Comparison of ENCODE assay signal across 20 cellular contexts in the genomic region with DNA sequence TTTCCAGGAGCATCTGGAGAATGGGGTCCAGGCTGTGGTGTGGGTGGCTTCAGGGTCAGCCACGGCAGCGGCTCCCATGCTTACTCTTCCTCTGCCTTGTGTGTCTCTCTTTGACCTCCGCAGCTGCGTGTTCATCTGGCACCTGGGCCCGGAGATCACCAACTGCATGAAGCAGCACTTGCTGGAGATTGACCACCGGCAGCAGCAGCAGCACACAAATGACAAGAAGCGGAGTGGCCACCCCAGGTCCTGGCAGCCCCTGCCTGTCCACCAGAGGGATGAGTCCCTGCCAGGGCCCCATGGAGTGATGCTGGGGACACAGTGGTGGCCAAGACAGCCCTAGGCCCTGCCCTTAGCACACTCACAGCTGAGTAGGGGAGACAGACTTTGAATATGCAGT. TPM values are rescaled to one million over a fixed set of nuclear protein-coding genes. Genes with fewer than 3 reads are reported as not detected.
DNase-seq lines count a peak whose midpoint lies in the region; ATAC-seq, FAIRE-seq and TF ChIP-seq lines count a peak whose summit lies in the region.
"Had no signal": no experiment of that assay in that cellular context is flagged by ENCODE, and none has a peak within 500 bp of the region (broad histone marks: within the 10 kb centered on the region; RNA-seq: fewer than 3 reads in every experiment).

No MANE protein-coding gene starts in this region.

- intact Hi-C loops in dendritic cell treated with granulocyte-macrophage colony-stimulating factor and Interleukin-4, amounts not matched to agents 40 ng/mL and 50 ng/mL, for 4 days (cut with micrococcal nuclease): no loop called here
- intact Hi-C loops in pancreas (cut with DNase I): no loop called here

- no peaks in the 10 kb centered on the region for H3K27me3 ChIP-seq in pancreas
- H3K27me3 ChIP-seq: MG63 had no signal

- H3K4me3 ChIP-seq in pancreas: no peak overlapping the region
- H3K4me3 ChIP-seq: MG63 had no signal

- H3K9me3 ChIP-seq in pancreas: no peaks in the 10 kb centered on the region
- H3K9me3 ChIP-seq: MG63 had no signal

- FAIRE-seq in pancreas (lab: Jason Lieb, UNC): no peak

- peak; percentile 31 for ATAC-seq in stimulated activated naive CD8-positive, alpha-beta T cell treated with anti-CD3 and anti-CD28 coated beads, Interleukin-15, amount 100 ng/mL, for 72 hours
- ATAC-seq in stimulated activated naive CD8-positive, alpha-beta T cell treated with anti-CD3 and anti-CD28 coated beads, Interleukin-15, Interleukin-2, amounts not matched to agents 100 U/mL and 50 U/mL, for 24 hours: no peak
- no peak for ATAC-seq in activated CD8-positive, alpha-beta T cell treated with anti-CD3 and anti-CD28 coated beads, Interleukin-2, amount 10 ng/mL, durations not matched to agents 7 days and 5 days
- no peak for ATAC-seq in HG03097 (IDR thresholded peaks at IDR 0.05; ENCODE audit: low FRiP score, unreplicated experiment)
- no peak for ATAC-seq in pancreas

- H3K36me3 Mint-ChIP-seq in activated CD8-positive, alpha-beta T cell treated with anti-CD3 and anti-CD28 coated beads, Interleukin-2, amount 10 ng/mL, durations not matched to agents 7 days and 5 days (ENCODE audit: low read depth): peaks cover 60% of the 10 kb centered on the region
- peaks cover 41% of the 10 kb centered on the region for H3K36me3 Mint-ChIP-seq in dendritic cell treated with granulocyte-macrophage colony-stimulating factor and Interleukin-4, amounts not matched to agents 40 ng/mL and 50 ng/mL, for 4 days (ENCODE audit: low read depth)

- no peaks in the 10 kb centered on the region for H3K27me3 Mint-ChIP-seq in stimulated activated naive CD8-positive, alpha-beta T cell treated with anti-CD3 and anti-CD28 coated beads, Interleukin-15, amount 100 ng/mL, for 72 hours
- no peaks in the 10 kb centered on the region for H3K27me3 Mint-ChIP-seq in activated CD8-positive, alpha-beta T cell treated with anti-CD3 and anti-CD28 coated beads, Interleukin-2, amount 10 ng/mL, durations not matched to agents 7 days and 5 days (ENCODE audit: low read depth)
- H3K27me3 Mint-ChIP-seq in dendritic cell treated with granulocyte-macrophage colony-stimulating factor and Interleukin-4, amounts not matched to agents 40 ng/mL and 50 ng/mL, for 4 days: no peaks in the 10 kb centered on the region
- H3K27me3 Mint-ChIP-seq: CD8-positive, alpha-beta memory T cell had no signal

- POLR2A ChIA-PET in activated CD8-positive, alpha-beta T cell treated with anti-CD3 and anti-CD28 coated beads, Interleukin-2, amount 10 ng/mL, durations not matched to agents 7 days and 5 days (lab: Charles Lee): interaction anchor here (0.6 kb wide), 1 partner anchor 1622 kb away, joined by 3 read pairs; no protein-coding TSS in a partner anchor

- DNase-seq in stimulated activated naive CD8-positive, alpha-beta T cell treated with anti-CD3 and anti-CD28 coated beads, Interleukin-15, amount 100 ng/mL, for 72 hours: no peak
- DNase-seq in stimulated activated naive CD8-positive, alpha-beta T cell treated with anti-CD3 and anti-CD28 coated beads, Interleukin-15, Interleukin-2, amounts not matched to agents 100 U/mL and 50 U/mL, for 24 hours: no peak
- no peak for DNase-seq in activated CD8-positive, alpha-beta T cell treated with anti-CD3 and anti-CD28 coated beads, Interleukin-2, amount 10 ng/mL, durations not matched to agents 7 days and 5 days
- DNase-seq in HT-29 (ENCODE audit: low spot score) (no peak), pancreas (no peak)
- DNase-seq: CD8-positive, alpha-beta memory T cell; GF-D8; GOT3; HFFc6; MG63; NCI-H1092 treated with DMSO at 0.1 percent for 48 hours; NCI-H187 treated with DMSO at 0.1 percent for 48 hours; NCI-H446 treated with DMSO at 0.1 percent for 48 hours; NCI-H82; Right ventricle myocardium superior had no signal

- no peaks in the 10 kb centered on the region for H3K36me3 ChIP-seq in pancreas

- H3K4me3 Mint-ChIP-seq in stimulated activated naive CD8-positive, alpha-beta T cell treated with anti-CD3 and anti-CD28 coated beads, Interleukin-15, amount 100 ng/mL, for 72 hours: peak overlapping the region in 1 of 2 donors; percentile 55
- H3K4me3 Mint-ChIP-seq in activated CD8-positive, alpha-beta T cell treated with anti-CD3 and anti-CD28 coated beads, Interleukin-2, amount 10 ng/mL, durations not matched to agents 7 days and 5 days: no peak overlapping the region
- H3K4me3 Mint-ChIP-seq in dendritic cell treated with granulocyte-macrophage colony-stimulating factor and Interleukin-4, amounts not matched to agents 40 ng/mL and 50 ng/mL, for 4 days: no peak overlapping the region
- H3K4me3 Mint-ChIP-seq: CD8-positive, alpha-beta memory T cell; HFFc6 had no signal

- TF ChIP-seq CTCF in pancreas (IDR thresholded peaks at IDR 0.05): no peak

- H3K4me1 Mint-ChIP-seq in stimulated activated naive CD8-positive, alpha-beta T cell treated with anti-CD3 and anti-CD28 coated beads, Interleukin-15, amount 100 ng/mL, for 72 hours: peaks cover 29% of the 10 kb centered on the region
- peaks cover 17% of the 10 kb centered on the region for H3K4me1 Mint-ChIP-seq in activated CD8-positive, alpha-beta T cell treated with anti-CD3 and anti-CD28 coated beads, Interleukin-2, amount 10 ng/mL, durations not matched to agents 7 days and 5 days (ENCODE audit: low read depth)
- H3K4me1 Mint-ChIP-seq in dendritic cell treated with granulocyte-macrophage colony-stimulating factor and Interleukin-4, amounts not matched to agents 40 ng/mL and 50 ng/mL, for 4 days (ENCODE audit: low read depth): no peaks in the 10 kb centered on the region

- no peaks in the 10 kb centered on the region for H3K4me1 ChIP-seq in pancreas

- peak overlapping the region in 1 of 2 donors; percentile 36 for H3K27ac Mint-ChIP-seq in stimulated activated naive CD8-positive, alpha-beta T cell treated with anti-CD3 and anti-CD28 coated beads, Interleukin-15, amount 100 ng/mL, for 72 hours
- peak overlapping the region; percentile 63 for H3K27ac Mint-ChIP-seq in activated CD8-positive, alpha-beta T cell treated with anti-CD3 and anti-CD28 coated beads, Interleukin-2, amount 10 ng/mL, durations not matched to agents 7 days and 5 days
- peak overlapping the region; percentile 8 for H3K27ac Mint-ChIP-seq in dendritic cell treated with granulocyte-macrophage colony-stimulating factor and Interleukin-4, amounts not matched to agents 40 ng/mL and 50 ng/mL, for 4 days
- H3K27ac Mint-ChIP-seq: HFFc6 had no signal

- no peaks in the 10 kb centered on the region for H3K9me3 Mint-ChIP-seq in stimulated activated naive CD8-positive, alpha-beta T cell treated with anti-CD3 and anti-CD28 coated beads, Interleukin-15, amount 100 ng/mL, for 72 hours
- no peaks in the 10 kb centered on the region for H3K9me3 Mint-ChIP-seq in activated CD8-positive, alpha-beta T cell treated with anti-CD3 and anti-CD28 coated beads, Interleukin-2, amount 10 ng/mL, durations not matched to agents 7 days and 5 days (ENCODE audit: insufficient read depth)
- H3K9me3 Mint-ChIP-seq in dendritic cell treated with granulocyte-macrophage colony-stimulating factor and Interleukin-4, amounts not matched to agents 40 ng/mL and 50 ng/mL, for 4 days: no peaks in the 10 kb centered on the region
- H3K9me3 Mint-ChIP-seq: CD8-positive, alpha-beta memory T cell; HFFc6 had no signal

- CTCF ChIA-PET in activated CD8-positive, alpha-beta T cell treated with anti-CD3 and anti-CD28 coated beads, Interleukin-2, amount 10 ng/mL, durations not matched to agents 7 days and 5 days (lab: Charles Lee): no interaction called here

- 97 to 100% methylated on average over 7 of the region's 7 CpGs for WGBS in pancreas, 2 donors

- H3K27ac ChIP-seq in temporal lobe (ENCODE audit: low read depth, low read length) (peak overlapping the region; percentile 2), pancreas (no peak overlapping the region)

RNA-seq across cellular contexts. Expression of a gene that starts 18.4 kb away (rescaled TPM):
- total RNA-seq in activated CD8-positive, alpha-beta T cell treated with anti-CD3 and anti-CD28 coated beads, Interleukin-2, amount 10 ng/mL, durations not matched to agents 7 days and 5 days: under 1 TPM in 1 of 2 experiments, not detected in 1; 0.58 TPM
- not detected for total RNA-seq in temporal lobe
- total RNA-seq in HT-29 (2014; rRNA removed; shearing (Covaris generic)): not detected in 2 replicates
- not detected for total RNA-seq in pancreas
- not detected for polyA plus RNA-seq in pancreas
- total RNA-seq: CD8-positive, alpha-beta memory T cell; HFFc6; Right ventricle myocardium superior had no signal
- polyA plus RNA-seq: AG04450; BJ; CD8-positive, alpha-beta memory T cell had no signal

RNA-seq across cellular contexts. Expression of a gene that starts 22.1 kb away (rescaled TPM):
- total RNA-seq in activated CD8-positive, alpha-beta T cell treated with anti-CD3 and anti-CD28 coated beads, Interleukin-2, amount 10 ng/mL, durations not matched to agents 7 days and 5 days: 10 to 100 TPM; 50.5 to 57.3 TPM
- total RNA-seq in temporal lobe (41.8 TPM), pancreas (10 to 100 TPM; 29.8 to 40.6 (median 35.3) TPM)
- total RNA-seq in HT-29 (2014; rRNA removed; shearing (Covaris generic)): 397 and 423 TPM in 2 replicates
- 10 to 100 TPM; 45.7 to 58.0 TPM for polyA plus RNA-seq in pancreas

RNA-seq across cellular contexts. Expression of a gene that starts 22.7 kb away (rescaled TPM):
- 100 to 1,000 TPM; 186 to 200 TPM for total RNA-seq in activated CD8-positive, alpha-beta T cell treated with anti-CD3 and anti-CD28 coated beads, Interleukin-2, amount 10 ng/mL, durations not matched to agents 7 days and 5 days
- total RNA-seq in temporal lobe (274 TPM), pancreas (10 to 100 TPM; 22.3 to 65.0 (median 32.3) TPM)
- 420 and 425 TPM in 2 replicates for total RNA-seq in HT-29 (2014; rRNA removed; shearing (Covaris generic))
- polyA plus RNA-seq in pancreas: 100 to 1,000 TPM in 1 of 2 donors, 10 to 100 TPM in 1; 72.6 to 131 TPM

RNA-seq across cellular contexts. Expression of a gene that starts 37.9 kb away (rescaled TPM):
- total RNA-seq in activated CD8-positive, alpha-beta T cell treated with anti-CD3 and anti-CD28 coated beads, Interleukin-2, amount 10 ng/mL, durations not matched to agents 7 days and 5 days: 10 to 100 TPM; 43.6 to 44.5 TPM
- 0.98 TPM for total RNA-seq in temporal lobe
- total RNA-seq in HT-29 (2014; rRNA removed; shearing (Covaris generic)): 44.1 and 49.0 TPM in 2 replicates
- under 1 TPM; 0.12 to 0.47 (median 0.26) TPM for total RNA-seq in pancreas
- under 1 TPM; 0.42 to 0.49 TPM for polyA plus RNA-seq in pancreas

RNA-seq across cellular contexts. Expression of a gene that starts 38.5 kb away (rescaled TPM):
- total RNA-seq in activated CD8-positive, alpha-beta T cell treated with anti-CD3 and anti-CD28 coated beads, Interleukin-2, amount 10 ng/mL, durations not matched to agents 7 days and 5 days: 1 to 10 TPM; 5.7 to 5.8 TPM
- 2.2 TPM for total RNA-seq in temporal lobe
- total RNA-seq in HT-29 (2014; rRNA removed; shearing (Covaris generic)): 4.3 and 7.2 TPM in 2 replicates
- total RNA-seq in pancreas: 1 to 10 TPM in 5 of 6 donors, under 1 TPM in 1; 0.88 to 2.7 (median 1.8) TPM
- polyA plus RNA-seq in pancreas: 1 to 10 TPM; 3.0 to 3.2 TPM
